In the genomic region with DNA sequence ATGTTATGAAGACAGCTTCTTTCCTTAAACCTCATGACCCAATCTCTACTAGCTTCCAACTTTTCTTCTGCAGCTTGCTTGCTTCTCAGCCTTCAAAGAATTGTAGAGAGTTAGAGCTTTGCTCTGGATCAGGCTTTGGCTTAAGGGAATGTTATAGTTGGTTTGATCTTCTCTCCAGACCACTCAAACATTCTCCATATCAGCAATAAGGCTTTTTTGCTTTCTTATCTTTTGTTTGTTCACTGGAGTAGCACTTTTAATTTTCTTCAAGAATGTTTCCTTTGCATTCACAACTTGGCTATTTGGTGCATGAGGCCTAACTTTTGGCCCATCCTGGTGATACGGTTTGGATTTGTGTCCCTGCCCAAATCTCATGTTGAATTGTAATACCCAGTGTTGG, we compare ENCODE assay signal across 15 cellular contexts.
"Had no signal": no experiment of that assay in that cellular context is flagged by ENCODE, and none has a peak within 500 bp of the region (broad histone marks: within the 10 kb centered on the region; RNA-seq: fewer than 3 reads in every experiment).

No MANE protein-coding gene starts in this region.

- H3K9me3 Mint-ChIP-seq: activated naive CD4-positive, alpha-beta T cell treated with anti-CD3 and anti-CD28 coated beads, Interleukin-2, amount 50 U/mL, for 24 hours; natural killer cell treated with Interleukin-12 subunit alpha and Interleukin-12 subunit beta and Interleukin-15 and Interleukin-18, amount 100 ng/mL, for 72 hours; T-helper 1 cell treated with Interleukin-12 subunit alpha and Interleukin-12 subunit beta and Interleukin-4 antibody, amounts not matched to agents 30 μg/mL and 1 μg/mL, for 36 hours had no signal

- H3K4me3 Mint-ChIP-seq: activated naive CD4-positive, alpha-beta T cell treated with anti-CD3 and anti-CD28 coated beads, Interleukin-2, amount 50 U/mL, for 24 hours; natural killer cell treated with Interleukin-12 subunit alpha and Interleukin-12 subunit beta and Interleukin-15 and Interleukin-18, amount 100 ng/mL, for 72 hours; T-helper 1 cell treated with Interleukin-12 subunit alpha and Interleukin-12 subunit beta and Interleukin-4 antibody, amounts not matched to agents 30 μg/mL and 1 μg/mL, for 36 hours had no signal

- H3K4me3 ChIP-seq: lower lobe of right lung had no signal

- H3K27ac ChIP-seq: epithelial cell of prostate, lower lobe of right lung had no signal

- H3K27ac Mint-ChIP-seq: activated naive CD4-positive, alpha-beta T cell treated with anti-CD3 and anti-CD28 coated beads, Interleukin-2, amount 50 U/mL, for 24 hours; natural killer cell treated with Interleukin-12 subunit alpha and Interleukin-12 subunit beta and Interleukin-15 and Interleukin-18, amount 100 ng/mL, for 72 hours had no signal

- H3K4me1 ChIP-seq: lower lobe of right lung had no signal

- H3K27me3 Mint-ChIP-seq: activated naive CD4-positive, alpha-beta T cell treated with anti-CD3 and anti-CD28 coated beads, Interleukin-2, amount 50 U/mL, for 24 hours; natural killer cell treated with Interleukin-12 subunit alpha and Interleukin-12 subunit beta and Interleukin-15 and Interleukin-18, amount 100 ng/mL, for 72 hours had no signal

- ATAC-seq: left colon; natural killer cell treated with Interleukin-12 subunit alpha and Interleukin-12 subunit beta and Interleukin-15 and Interleukin-18, amount 100 ng/mL, for 72 hours had no signal

- H3K9me3 ChIP-seq: lower lobe of right lung had no signal

- DNase-seq: activated CD4-positive, alpha-beta T cell treated with anti-CD3 and anti-CD28 coated beads, Interleukin-2, amount 50 U/mL, for 1 hour; activated effector memory CD4-positive, alpha-beta T cell treated with Interleukin-2 at 50 U/mL for 16 hours; activated T-cell treated with anti-CD3 and anti-CD28 coated beads, Interleukin-2, amount 50 U/mL, for 1 hour; dermis blood vessel endothelial cell; foreskin fibroblast; hippocampal formation; islet precursor cell; left colon; lower lobe of right lung; posterior cingulate gyrus; stimulated activated naive CD4-positive, alpha-beta T cell had no signal
